26 cellular contexts compared by ENCODE assay signal in the genomic region with DNA sequence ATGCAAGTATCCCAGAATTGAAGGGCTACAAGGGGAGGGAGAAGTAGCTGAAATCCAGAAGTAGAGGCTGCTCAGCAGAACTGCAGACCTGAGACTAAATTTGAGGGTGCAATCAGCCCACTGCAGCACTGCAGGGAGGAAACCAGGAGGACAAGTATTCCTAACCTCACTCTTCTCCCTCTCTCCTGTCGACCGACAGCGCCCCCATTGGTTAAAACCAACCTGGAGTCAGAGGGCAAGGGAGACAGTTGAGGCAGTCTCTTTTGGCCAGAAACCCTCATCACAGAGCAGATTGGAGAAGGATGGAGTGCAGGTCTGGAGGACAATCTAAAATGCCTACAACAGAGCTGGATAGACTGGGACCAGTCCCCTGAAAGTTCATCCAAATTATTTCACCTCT.
DNase-seq lines count a peak whose midpoint lies in the region; ATAC-seq, FAIRE-seq and TF ChIP-seq lines count a peak whose summit lies in the region.
"Had no signal": no experiment of that assay in that cellular context is flagged by ENCODE, and none has a peak within 500 bp of the region (broad histone marks: within the 10 kb centered on the region; RNA-seq: fewer than 3 reads in every experiment).

No MANE protein-coding gene starts in this region.

- H4K8ac ChIP-seq in H1 (ENCODE audit: extremely low read depth, insufficient read depth, low read length) (no peak overlapping the region), trophoblast cell (ENCODE audit: low read depth, low read length) (no peak overlapping the region)

- H3K79me1 ChIP-seq in H1 (ENCODE audit: low read depth, low read length): no peaks in the 10 kb centered on the region
- no peaks in the 10 kb centered on the region for H3K79me1 ChIP-seq in trophoblast cell (ENCODE audit: low read length)

- TF ChIP-seq EP300 in H1 (IDR thresholded peaks at IDR 0.05; ENCODE audit: borderline replicate concordance in 1 of 2, low read depth in 2 of 2, low read length in 2 of 2): no peak

- in situ Hi-C loops in SK-MEL-5 (cut with HindIII; ENCODE audit: low pct_unique_long_range_greater_than_20kb, low sequenced_read_pairs): no loop called here

- no peak overlapping the region for H2BK15ac ChIP-seq in H1 (ENCODE audit: low read length)

- no peak overlapping the region for H4K5ac ChIP-seq in H1 (ENCODE audit: insufficient read length, low read depth, low read length)

- H3K79me2 ChIP-seq in H1 (ENCODE audit: control insufficient read depth in 1 of 2, insufficient read depth in 2 of 2, low read length in 2 of 2): no peaks in the 10 kb centered on the region
- no peaks in the 10 kb centered on the region for H3K79me2 ChIP-seq in trophoblast cell (ENCODE audit: control insufficient read depth, insufficient read depth, low read length, poor library complexity)
- H3K79me2 ChIP-seq in neural progenitor cell (ENCODE audit: low read depth): no peaks in the 10 kb centered on the region

- DNase-seq in SK-MEL-5 (ENCODE audit: low read depth, low spot score): peak; percentile 22
- no peak for DNase-seq in H1 (ENCODE audit: low read depth in 1 of 2, low spot score in 2 of 2)
- no peak for DNase-seq in trophoblast cell
- DNase-seq in neural progenitor cell (ENCODE audit: low spot score): no peak
- DNase-seq in midbrain (lab: John Stamatoyannopoulos, UW): no peak
- DNase-seq in naive thymus-derived CD8-positive, alpha-beta T cell: no peak
- DNase-seq: 8988T; ACHN; AML-193; BE2C; CD4-positive, alpha-beta T cell; CD8-positive, alpha-beta memory T cell; DMS 273 treated with DMSO at 0.1 percent for 48 hours; DMS79; EL; GDM1; GM23248; HCEC 1CT had no signal

- peaks cover 3% of the 10 kb centered on the region for H3K9me3 Mint-ChIP-seq in neural progenitor cell
- H3K9me3 Mint-ChIP-seq in naive thymus-derived CD8-positive, alpha-beta T cell: peaks cover 0 to 19% (median 6%) of the 10 kb centered on the region in 9 donors

- no peaks in the 10 kb centered on the region for H3K23me2 ChIP-seq in H1 (ENCODE audit: low read depth, low read length)

- H4K20me1 ChIP-seq in H1 (replicated peaks in 1 of 2; ENCODE audit: control insufficient read depth in 1 of 2, insufficient read depth in 2 of 2, low read length in 2 of 2) (no peaks in the 10 kb centered on the region), neural progenitor cell (ENCODE audit: low read depth) (no peaks in the 10 kb centered on the region)
- H4K20me1 ChIP-seq: BLaER1 treated with 17β-estradiol and CSF1 and Interleukin-3, amounts not matched to agents 10 nM and 100 nM had no signal

- no peak overlapping the region for H3K56ac ChIP-seq in H1 (replicated peaks; ENCODE audit: insufficient read length, low read depth, low read length)

- no peak overlapping the region for H3K27ac Mint-ChIP-seq in neural progenitor cell
- no peak overlapping the region for H3K27ac Mint-ChIP-seq in naive thymus-derived CD8-positive, alpha-beta T cell
- H3K27ac Mint-ChIP-seq: CD14-positive monocyte; CD4-positive, alpha-beta T cell; CD8-positive, alpha-beta memory T cell had no signal

- no peak overlapping the region for H4K12ac ChIP-seq in trophoblast cell (ENCODE audit: low read depth, low read length)

- H3K9me3 ChIP-seq in H1 (ENCODE audit: insufficient read depth in 2 of 2, low read depth in 1 of 2, low read length in 1 of 2) (no peaks in the 10 kb centered on the region), trophoblast cell (ENCODE audit: insufficient read depth, low read depth, low read length) (no peaks in the 10 kb centered on the region), neural progenitor cell (ENCODE audit: low read depth) (no peaks in the 10 kb centered on the region)
- H3K9me3 ChIP-seq: A549; BE2C; BLaER1 treated with 17β-estradiol and CSF1 and Interleukin-3, amounts not matched to agents 10 nM and 100 nM had no signal

- no peaks in the 10 kb centered on the region for H3K36me3 ChIP-seq in H1 (ENCODE audit: control insufficient read depth in 2 of 4, insufficient read depth in 4 of 4, low read length in 3 of 4)
- H3K36me3 ChIP-seq in trophoblast cell (ENCODE audit: control insufficient read depth in 1 of 2, insufficient read depth in 2 of 2, low read length in 2 of 2): no peaks in the 10 kb centered on the region
- peaks cover 6% of the 10 kb centered on the region for H3K36me3 ChIP-seq in neural progenitor cell
- H3K36me3 ChIP-seq: BE2C; BLaER1 treated with 17β-estradiol and CSF1 and Interleukin-3, amounts not matched to agents 10 nM and 100 nM had no signal

- POLR2A ChIA-PET in H1 (lab: Charles Lee; ENCODE audit: partially characterized antibody): no interaction called here
- POLR2A ChIA-PET in naive thymus-derived CD8-positive, alpha-beta T cell (lab: Charles Lee): no interaction called here

- no peak overlapping the region for H3K4me2 ChIP-seq in H1 (ENCODE audit: insufficient read depth in 1 of 2, low read depth in 2 of 2, low read length in 2 of 2)
- no peak overlapping the region for H3K4me2 ChIP-seq in trophoblast cell (ENCODE audit: low read length)
- H3K4me2 ChIP-seq in neural progenitor cell: no peak overlapping the region
- H3K4me2 ChIP-seq: A549; BLaER1 treated with 17β-estradiol and CSF1 and Interleukin-3, amounts not matched to agents 10 nM and 100 nM had no signal

- no peak for TF ChIP-seq POLR2A in H1 (IDR thresholded peaks at IDR 0.05; ENCODE audit: control extremely low read depth in 1 of 2, low read depth in 2 of 2, low read length in 2 of 2)

- H3K9ac ChIP-seq in H1 (replicated peaks in 1 of 4; ENCODE audit: extremely low read depth in 1 of 4, low read depth in 3 of 4, low read length in 3 of 4) (no peak overlapping the region), trophoblast cell (ENCODE audit: low read length) (peak overlapping the region; percentile 34), neural progenitor cell (no peak overlapping the region)
- H3K9ac ChIP-seq: BLaER1 treated with 17β-estradiol and CSF1 and Interleukin-3, amounts not matched to agents 10 nM and 100 nM; GM23248 had no signal

- no peak overlapping the region for H4K91ac ChIP-seq in H1 (replicated peaks; ENCODE audit: insufficient read length, low read length)
- no peak overlapping the region for H4K91ac ChIP-seq in trophoblast cell (ENCODE audit: low read depth, low read length)

- H2BK5ac ChIP-seq in H1 (ENCODE audit: low read depth, low read length) (no peak overlapping the region), trophoblast cell (ENCODE audit: low read depth, low read length, poor library complexity) (no peak overlapping the region)

- H3F3A ChIP-seq in neural progenitor cell (ENCODE audit: low read depth): no peaks in the 10 kb centered on the region

- H3K4me3 ChIP-seq in H1 (ENCODE audit: extremely low read depth in 1 of 4, insufficient read depth in 2 of 4, low read depth in 3 of 4, low read length in 4 of 4): no peak overlapping the region
- no peak overlapping the region for H3K4me3 ChIP-seq in trophoblast cell (ENCODE audit: low read depth, low read length)
- no peak overlapping the region for H3K4me3 ChIP-seq in neural progenitor cell
- H3K4me3 ChIP-seq: A549; BLaER1 treated with 17β-estradiol and CSF1 and Interleukin-3, amounts not matched to agents 10 nM and 100 nM; GM12878; GM23248 had no signal

- H3K4me1 ChIP-seq in H1 (replicated peaks in 1 of 4; ENCODE audit: control insufficient read depth in 3 of 4, insufficient read depth in 4 of 4, low read length in 3 of 4): no peaks in the 10 kb centered on the region
- H3K4me1 ChIP-seq in trophoblast cell (ENCODE audit: control insufficient read depth in 1 of 2, insufficient read depth in 2 of 2, low read length in 2 of 2): no peaks in the 10 kb centered on the region
- H3K4me1 ChIP-seq in neural progenitor cell: no peaks in the 10 kb centered on the region
- H3K4me1 ChIP-seq: A549; BE2C; BLaER1 treated with 17β-estradiol and CSF1 and Interleukin-3, amounts not matched to agents 10 nM and 100 nM had no signal

- no peak overlapping the region for H3K23ac ChIP-seq in H1 (ENCODE audit: insufficient read length)
- H3K23ac ChIP-seq in trophoblast cell (ENCODE audit: low read length): peak overlapping the region; percentile 74

- WGBS in H1 (ENCODE audit: extremely low coverage in 1 of 2, insufficient coverage in 1 of 2, insufficient read length in 1 of 2, insufficient replicate concordance in 2 of 2, low coverage in 1 of 2, low lambda C conversion rate in 2 of 2, missing lambda C conversion rate in 1 of 2), 2 experiments: 90% methylated on average over 3 of the region's 3 CpGs; no CpG with 5 or more reads in 1 of the 2 experiments
- WGBS in trophoblast cell (ENCODE audit: extremely low coverage, insufficient coverage, insufficient read length): no CpG with 5 or more reads among the region's 3 CpGs

- no peaks in the 10 kb centered on the region for H3K27me3 Mint-ChIP-seq in neural progenitor cell (ENCODE audit: insufficient read depth, low read depth)
- peaks cover 0 to 4% (median 0%) of the 10 kb centered on the region in 5 donors for H3K27me3 Mint-ChIP-seq in naive thymus-derived CD8-positive, alpha-beta T cell
- H3K27me3 Mint-ChIP-seq: CD4-positive, alpha-beta T cell; CD8-positive, alpha-beta memory T cell had no signal

- H2BK20ac ChIP-seq in H1 (ENCODE audit: low read length): no peak overlapping the region

- H2AFZ ChIP-seq in H1 (ENCODE audit: low read length) (no peak overlapping the region), trophoblast cell (ENCODE audit: insufficient read depth, low read length, poor library complexity) (no peak overlapping the region), neural progenitor cell (replicated peaks) (no peak overlapping the region)
- H2AFZ ChIP-seq: GM23248 had no signal

- H2BK120ac ChIP-seq in H1 (replicated peaks; ENCODE audit: low read depth, low read length): no peak overlapping the region
- H2BK120ac ChIP-seq in trophoblast cell (ENCODE audit: insufficient read depth, low read length, poor library complexity): no peak overlapping the region

- H2BK12ac ChIP-seq in H1 (ENCODE audit: low read depth, low read length) (no peak overlapping the region), trophoblast cell (ENCODE audit: low read length) (no peak overlapping the region)

- H3K4me3 Mint-ChIP-seq in neural progenitor cell: no peak overlapping the region
- no peak overlapping the region for H3K4me3 Mint-ChIP-seq in naive thymus-derived CD8-positive, alpha-beta T cell
- H3K4me3 Mint-ChIP-seq: CD14-positive monocyte; CD4-positive, alpha-beta T cell; CD8-positive, alpha-beta memory T cell had no signal

- no peak overlapping the region for H3K4ac ChIP-seq in H1 (replicated peaks; ENCODE audit: insufficient read length, low read depth, low read length)
- H3K4ac ChIP-seq in trophoblast cell (ENCODE audit: low read depth, low read length): no peak overlapping the region

- TF ChIP-seq CTCF in 22Rv1 (IDR thresholded peaks at IDR 0.05): 0 out of 2 replicates have a peak, but pooled peaks have one; percentile 8
- TF ChIP-seq CTCF in H1 (IDR thresholded peaks at IDR 0.05; ENCODE audit: control extremely low read depth in 1 of 3, insufficient read depth in 1 of 3, low read depth in 1 of 3, low read length in 3 of 3): peak; percentile 20 to 46 (median 32); a peak in 2 of 4 replicates
- TF ChIP-seq CTCF in neural progenitor cell (IDR thresholded peaks at IDR 0.05): no peak

- no peak for ATAC-seq in naive thymus-derived CD8-positive, alpha-beta T cell
- ATAC-seq: A549, GM12878 had no signal

- H3K18ac ChIP-seq in H1 (ENCODE audit: extremely low read depth, low read length) (no peak overlapping the region), trophoblast cell (ENCODE audit: low read length) (no peak overlapping the region)

- no peaks in the 10 kb centered on the region for H3K27me3 ChIP-seq in H1 (replicated peaks in 1 of 4; ENCODE audit: control insufficient read depth in 3 of 4, extremely low read depth in 1 of 4, insufficient read depth in 3 of 4, low read length in 3 of 4)
- no peaks in the 10 kb centered on the region for H3K27me3 ChIP-seq in trophoblast cell (ENCODE audit: insufficient read depth, low read length)
- H3K27me3 ChIP-seq in neural progenitor cell: no peaks in the 10 kb centered on the region
- H3K27me3 ChIP-seq: BE2C; BLaER1 treated with 17β-estradiol and CSF1 and Interleukin-3, amounts not matched to agents 10 nM and 100 nM had no signal

- no peaks in the 10 kb centered on the region for H3K4me1 Mint-ChIP-seq in neural progenitor cell
- no peaks in the 10 kb centered on the region for H3K4me1 Mint-ChIP-seq in naive thymus-derived CD8-positive, alpha-beta T cell
- H3K4me1 Mint-ChIP-seq: CD14-positive monocyte; CD8-positive, alpha-beta memory T cell had no signal

- CTCF ChIA-PET in H1 (lab: Charles Lee; ENCODE audit: partially characterized antibody): no interaction called here

- H3K14ac ChIP-seq in H1 (ENCODE audit: insufficient read length) (no peak overlapping the region), trophoblast cell (ENCODE audit: low read length) (no peak overlapping the region)

- H3K36me3 Mint-ChIP-seq in neural progenitor cell: no peaks in the 10 kb centered on the region
- H3K36me3 Mint-ChIP-seq in naive thymus-derived CD8-positive, alpha-beta T cell: peaks cover 0 to 4% (median 0%) of the 10 kb centered on the region in 3 donors
- H3K36me3 Mint-ChIP-seq: CD14-positive monocyte had no signal

- H3K27ac ChIP-seq in 22Rv1: no peak overlapping the region
- H3K27ac ChIP-seq in H1 (ENCODE audit: low read depth, low read length): no peak overlapping the region
- no peak overlapping the region for H3K27ac ChIP-seq in trophoblast cell (ENCODE audit: low read depth, low read length)
- H3K27ac ChIP-seq in neural progenitor cell: no peak overlapping the region
- H3K27ac ChIP-seq: A549; BLaER1 treated with 17β-estradiol and CSF1 and Interleukin-3, amounts not matched to agents 10 nM and 100 nM; GM23248 had no signal

- no peak for FAIRE-seq in H1 (lab: Jason Lieb, UNC)
- FAIRE-seq: A549, D721Med, GM12878, GM18507, H54 had no signal

- TF ChIP-seq RAD21 in H1 (IDR thresholded peaks at IDR 0.05 in 1 of 2, conservative IDR thresholded peaks at IDR 0.05 in 1 of 2; ENCODE audit: low read depth in 2 of 2, low read length in 2 of 2): peak; percentile 33 to 37

- H2AK5ac ChIP-seq in H1 (ENCODE audit: low read depth, low read length) (no peak overlapping the region), trophoblast cell (ENCODE audit: low read length) (no peak overlapping the region)
